ENCODE assay signal across 14 cellular contexts in the genomic region with DNA sequence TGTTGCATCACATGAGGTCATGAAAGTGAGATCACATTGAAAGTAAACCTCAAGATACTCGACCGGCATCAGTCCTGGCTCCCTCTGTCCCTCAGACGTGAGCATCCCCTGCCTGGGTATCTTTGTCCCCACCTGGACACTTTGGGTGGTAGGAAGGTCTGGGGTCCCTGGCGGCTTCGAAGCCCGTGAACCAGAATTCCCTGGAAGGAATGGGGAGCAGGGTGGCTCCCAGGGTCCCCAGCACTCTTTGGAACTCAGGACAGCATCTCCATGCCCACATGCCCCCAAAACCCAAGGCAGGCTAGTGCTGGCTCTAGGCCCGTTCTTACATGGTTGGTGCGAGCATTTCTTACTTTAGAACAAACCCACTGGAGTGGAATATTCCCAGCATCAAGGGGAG.
"Had no signal": no experiment of that assay in that cellular context is flagged by ENCODE, and none has a peak within 500 bp of the region (broad histone marks: within the 10 kb centered on the region; RNA-seq: fewer than 3 reads in every experiment).

No MANE protein-coding gene starts in this region.

- DNase-seq: activated CD4-positive, alpha-beta T cell treated with anti-CD3 and anti-CD28 coated beads, Interleukin-2, amount 50 U/mL, for 48 hours; amniotic stem cell; body of pancreas; cortex of kidney; effector CD4-positive, alpha-beta T cell; esophagus squamous epithelium; stimulated activated CD4-positive, alpha-beta T cell treated with anti-CD3 and anti-CD28 coated beads, Interleukin-4, amount 100 ng/mL, for 1 hour; stimulated activated naive CD8-positive, alpha-beta T cell treated with anti-CD3 and anti-CD28 coated beads, Interleukin-15, Interleukin-2, amounts not matched to agents 100 U/mL and 50 U/mL, for 24 hours; T-cell had no signal

- H3K27me3 ChIP-seq: body of pancreas, esophagus squamous epithelium, neural progenitor cell, ovary had no signal

- ATAC-seq: body of pancreas; stimulated activated naive CD8-positive, alpha-beta T cell treated with anti-CD3 and anti-CD28 coated beads, Interleukin-15, Interleukin-2, amounts not matched to agents 100 U/mL and 50 U/mL, for 24 hours; T-cell had no signal

- H3K36me3 ChIP-seq: neural progenitor cell, ovary had no signal

- H3K27ac ChIP-seq: body of pancreas, esophagus squamous epithelium, neural progenitor cell, ovary, SK-N-MC, VCaP had no signal

- H3K4me3 ChIP-seq: body of pancreas, esophagus squamous epithelium, lung, neural progenitor cell, ovary, SK-N-MC had no signal

- H3K9me3 ChIP-seq: body of pancreas, esophagus squamous epithelium, ovary had no signal

- H3K4me1 ChIP-seq: neural progenitor cell had no signal

- H2AFZ ChIP-seq: neural progenitor cell had no signal

- H3K4me2 ChIP-seq: neural progenitor cell had no signal

- H3K9ac ChIP-seq: neural progenitor cell had no signal
